14 cellular contexts compared by ENCODE assay signal in the genomic region with DNA sequence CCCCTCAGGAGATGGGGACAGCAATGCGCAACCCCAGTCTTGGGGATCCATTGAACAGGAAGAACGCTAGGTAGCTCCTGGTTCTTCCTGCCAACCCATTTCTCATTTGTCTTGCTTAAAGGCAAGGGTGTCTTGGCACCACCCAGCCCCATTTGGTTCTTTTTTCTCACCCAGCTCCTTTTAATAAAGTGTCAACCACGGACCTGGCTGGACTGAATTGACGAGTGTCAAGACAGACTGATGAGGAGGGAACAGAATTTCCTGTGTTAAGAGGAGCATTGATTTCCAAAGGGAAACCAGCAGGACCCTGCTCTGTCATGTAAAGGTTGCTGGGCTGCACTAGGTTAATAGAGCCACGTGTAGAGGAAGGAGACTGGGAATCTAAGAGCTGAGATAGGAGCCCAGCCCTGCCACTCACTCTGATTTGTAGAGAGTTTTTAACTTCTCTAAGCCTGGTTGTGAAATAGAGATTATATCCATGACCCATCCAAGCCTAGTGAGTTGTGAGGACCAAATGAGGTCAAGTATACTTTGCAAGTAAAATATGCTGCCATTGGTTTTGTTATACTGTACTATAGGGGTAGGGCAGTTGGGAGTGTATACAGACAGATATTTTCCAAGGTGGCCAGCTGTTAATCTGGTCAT. TPM values are rescaled to one million over a fixed set of nuclear protein-coding genes. Genes with fewer than 3 reads are reported as not detected.
A peak's percentile ranks its signal among the peaks of the same experiment; 100 is the strongest.
DNase-seq lines count a peak whose midpoint lies in the region; ATAC-seq, FAIRE-seq and TF ChIP-seq lines count a peak whose summit lies in the region.
"Had no signal": no experiment of that assay in that cellular context is flagged by ENCODE, and none has a peak within 500 bp of the region (broad histone marks: within the 10 kb centered on the region; RNA-seq: fewer than 3 reads in every experiment).

No MANE protein-coding gene starts in this region.

- H2BK120ac ChIP-seq in H9 (ENCODE audit: low read depth, low read length, poor library complexity, severe bottlenecking) (no peak overlapping the region), H1 (replicated peaks; ENCODE audit: low read depth, low read length) (no peak overlapping the region)

- H3K23ac ChIP-seq in H9 (ENCODE audit: insufficient read length, low read depth, low read length) (no peak overlapping the region), H1 (ENCODE audit: insufficient read length) (no peak overlapping the region)

- H2BK5ac ChIP-seq in H9 (ENCODE audit: insufficient read length, low read length) (no peak overlapping the region), H1 (ENCODE audit: low read depth, low read length) (no peak overlapping the region; the same call in 1 of the 2 replicates)

- no peak overlapping the region for H3T11ph ChIP-seq in H9 (ENCODE audit: low read length)

- TF ChIP-seq RAD21 in H1 (IDR thresholded peaks at IDR 0.05 in 1 of 2, conservative IDR thresholded peaks at IDR 0.05 in 1 of 2; ENCODE audit: low read depth in 2 of 2, low read length in 2 of 2), result no peak

- H3K23me2 ChIP-seq in H9 (ENCODE audit: insufficient read length, low read depth, low read length, poor library complexity, severe bottlenecking) (no peaks in the 10 kb centered on the region), H1 (ENCODE audit: low read depth, low read length) (no peaks in the 10 kb centered on the region)

- ATAC-seq in natural killer cell (peak; percentile 77 to 78 (median 78)), HG03045 (IDR thresholded peaks at IDR 0.05; ENCODE audit: unreplicated experiment) (no peak)
- ATAC-seq: Panc1, Right ventricle myocardium inferior had no signal

- no peak overlapping the region for H3K4me3 Mint-ChIP-seq in CD4-positive, alpha-beta memory T cell
- H3K4me3 Mint-ChIP-seq in H9, result no peak overlapping the region
- peak overlapping the region; percentile 77 for H3K4me3 Mint-ChIP-seq in natural killer cell

- H3K27me3 ChIP-seq in CD4-positive, alpha-beta memory T cell (ENCODE audit: insufficient read depth, low read length), result no peaks in the 10 kb centered on the region
- H3K27me3 ChIP-seq in H9 (ENCODE audit: insufficient read depth, low read length) (no peaks in the 10 kb centered on the region), H1 (replicated peaks in 1 of 4; ENCODE audit: control insufficient read depth in 3 of 4, extremely low read depth in 1 of 4, insufficient read depth in 3 of 4, low read length in 3 of 4) (no peaks in the 10 kb centered on the region)

- H4K20me1 ChIP-seq in H9 (ENCODE audit: control insufficient read depth, insufficient read depth, insufficient read length) (no peaks in the 10 kb centered on the region), H1 (replicated peaks in 1 of 2; ENCODE audit: control insufficient read depth in 1 of 2, insufficient read depth in 2 of 2, low read length in 2 of 2) (no peaks in the 10 kb centered on the region)

- H3K79me2 ChIP-seq in H9 (ENCODE audit: insufficient read depth, low read length) (no peaks in the 10 kb centered on the region), H1 (ENCODE audit: control insufficient read depth in 1 of 2, insufficient read depth in 2 of 2, low read length in 2 of 2) (no peaks in the 10 kb centered on the region)

- peaks cover 48 to 83% (median 66%) of the 10 kb centered on the region in 4 donors for H3K4me1 Mint-ChIP-seq in CD4-positive, alpha-beta memory T cell
- H3K4me1 Mint-ChIP-seq in H9 (peaks cover 11% of the 10 kb centered on the region in 2 experiments), natural killer cell (peaks cover 65 to 70% of the 10 kb centered on the region in 2 donors)

- TF ChIP-seq CTCF in H9 (conservative IDR thresholded peaks at IDR 0.05) (no peak), H1 (IDR thresholded peaks at IDR 0.05; ENCODE audit: control extremely low read depth in 1 of 3, insufficient read depth in 1 of 3, low read depth in 1 of 3, low read length in 3 of 3) (no peak), natural killer cell (IDR thresholded peaks at IDR 0.05) (no peak)

- no peak overlapping the region for H3K9ac ChIP-seq in H9 (ENCODE audit: extremely low read depth, insufficient read length, low read length)
- H3K9ac ChIP-seq in H1 (replicated peaks in 1 of 4; ENCODE audit: extremely low read depth in 1 of 4, low read depth in 3 of 4, low read length in 3 of 4), result no peak overlapping the region
- H3K9ac ChIP-seq: SK-N-SH had no signal

- no peak overlapping the region for H4K8ac ChIP-seq in H9 (replicated peaks; ENCODE audit: insufficient read length, low read depth, low read length)
- H4K8ac ChIP-seq in H1 (ENCODE audit: extremely low read depth, insufficient read depth, low read length), result no peak overlapping the region

- H3K27me3 Mint-ChIP-seq in CD4-positive, alpha-beta memory T cell, result no peaks in the 10 kb centered on the region
- H3K27me3 Mint-ChIP-seq in H9 (ENCODE audit: low read depth) (no peaks in the 10 kb centered on the region), natural killer cell (ENCODE audit: low read depth in 2 of 2) (no peaks in the 10 kb centered on the region)

- CTCF ChIA-PET in CD4-positive, alpha-beta memory T cell (lab: Charles Lee; ENCODE audit: partially characterized antibody), result interaction anchor here (1.5 kb wide), 1 partner anchor 17 kb away, joined by 4 read pairs; no protein-coding TSS in a partner anchor
- CTCF ChIA-PET in H1 (lab: Charles Lee; ENCODE audit: partially characterized antibody), result interaction anchor here (1.0 to 1.2 kb wide), 4 partner anchors 15 to 94 kb away, joined by 3 read pairs; partner anchors contain the start of gene CARNMT1

- H2BK12ac ChIP-seq in H9 (ENCODE audit: insufficient read length, low read depth, low read length), result no peak overlapping the region
- H2BK12ac ChIP-seq in H1 (ENCODE audit: low read depth, low read length), result no peak overlapping the region

- H3K56ac ChIP-seq in H9 (ENCODE audit: insufficient read length, low read depth, low read length) (no peak overlapping the region), H1 (replicated peaks; ENCODE audit: insufficient read length, low read depth, low read length) (no peak overlapping the region)

- H3K4ac ChIP-seq in H9 (ENCODE audit: low read depth, low read length) (no peak overlapping the region), H1 (replicated peaks; ENCODE audit: insufficient read length, low read depth, low read length) (no peak overlapping the region)

- peaks cover 50% of the 10 kb centered on the region in 2 donors for H3K36me3 Mint-ChIP-seq in CD4-positive, alpha-beta memory T cell
- H3K36me3 Mint-ChIP-seq in H9 (ENCODE audit: insufficient read depth in 1 of 3, low read depth in 3 of 3) (peaks cover 7 to 14% (median 8%) of the 10 kb centered on the region in 3 experiments; a peak in 6 of 7 replicates), natural killer cell (peaks cover 10% of the 10 kb centered on the region)

- H2BK20ac ChIP-seq in H9 (ENCODE audit: low read depth, low read length, poor library complexity, severe bottlenecking), result no peak overlapping the region
- H2BK20ac ChIP-seq in H1 (ENCODE audit: low read length), result no peak overlapping the region

- H3K27ac ChIP-seq in CD4-positive, alpha-beta memory T cell (ENCODE audit: low read depth, low read length), result no peak overlapping the region
- H3K27ac ChIP-seq in H9 (ENCODE audit: insufficient read length, low read depth, low read length), result no peak overlapping the region
- H3K27ac ChIP-seq in H1 (ENCODE audit: low read depth, low read length), result no peak overlapping the region

- no peak overlapping the region for H2AK5ac ChIP-seq in H9 (ENCODE audit: insufficient read length, low read length)
- H2AK5ac ChIP-seq in H1 (ENCODE audit: low read depth, low read length), result no peak overlapping the region

- no peak for TF ChIP-seq EP300 in H1 (IDR thresholded peaks at IDR 0.05; ENCODE audit: borderline replicate concordance in 1 of 2, low read depth in 2 of 2, low read length in 2 of 2)

- H3K4me3 ChIP-seq in CD4-positive, alpha-beta memory T cell (ENCODE audit: low read length in 2 of 2), result no peak overlapping the region
- H3K4me3 ChIP-seq in H1 (ENCODE audit: extremely low read depth in 1 of 4, insufficient read depth in 2 of 4, low read depth in 3 of 4, low read length in 4 of 4), result no peak overlapping the region

- peaks cover 42% of the 10 kb centered on the region for H3K36me3 ChIP-seq in CD4-positive, alpha-beta memory T cell (ENCODE audit: insufficient read depth, low read length)
- H3K36me3 ChIP-seq in H1 (ENCODE audit: control insufficient read depth in 2 of 4, insufficient read depth in 4 of 4, low read length in 3 of 4), result no peaks in the 10 kb centered on the region

- H3K14ac ChIP-seq in H9 (ENCODE audit: insufficient read depth, low read length) (no peak overlapping the region), H1 (ENCODE audit: insufficient read length) (no peak overlapping the region)

- no peaks in the 10 kb centered on the region for H3K79me1 ChIP-seq in H9 (ENCODE audit: insufficient read depth, low read depth, low read length, poor library complexity, severe bottlenecking)
- no peaks in the 10 kb centered on the region for H3K79me1 ChIP-seq in H1 (ENCODE audit: low read depth, low read length)

- no peaks in the 10 kb centered on the region for H3K9me3 ChIP-seq in CD4-positive, alpha-beta memory T cell (ENCODE audit: control insufficient read depth in 1 of 2, low read length in 2 of 2)
- H3K9me3 ChIP-seq in H9 (ENCODE audit: control insufficient read depth, low read depth, low read length) (no peaks in the 10 kb centered on the region), H1 (ENCODE audit: insufficient read depth in 2 of 2, low read depth in 1 of 2, low read length in 1 of 2) (no peaks in the 10 kb centered on the region)
- H3K9me3 ChIP-seq: SK-N-SH had no signal

- no peak for TF ChIP-seq POLR2A in H1 (IDR thresholded peaks at IDR 0.05; ENCODE audit: control extremely low read depth in 1 of 2, low read depth in 2 of 2, low read length in 2 of 2)

- no peak for DNase-seq in CD4-positive, alpha-beta memory T cell
- DNase-seq in H9 (peak; percentile 45), H1 (ENCODE audit: low read depth in 1 of 2, low spot score in 2 of 2) (no peak), natural killer cell (no peak), DMS53 treated with DMSO at 0.1 percent for 48 hours (lab: John Stamatoyannopoulos, UW; ENCODE audit: unreplicated experiment) (no peak), NCI-H1694 (lab: John Stamatoyannopoulos, UW) (no peak)
- DNase-seq in activated CD4-positive, alpha-beta T cell treated with anti-CD3 and anti-CD28 coated beads for 48 hours, result no peak
- DNase-seq: ACHN, NCI-H1092, NCI-H446, SK-N-SH had no signal

- FAIRE-seq in H1 (lab: Jason Lieb, UNC), result no peak

- POLR2A ChIA-PET in CD4-positive, alpha-beta memory T cell (lab: Charles Lee; ENCODE audit: partially characterized antibody), result interaction anchor here (0.5 to 1.3 kb wide), 3 partner anchors 11 to 177 kb away, joined by 3 to 4 read pairs (median 4); no protein-coding TSS in a partner anchor
- POLR2A ChIA-PET in H1 (lab: Charles Lee; ENCODE audit: partially characterized antibody), result interaction anchor here (1.2 kb wide), 1 partner anchor 34 kb away, joined by 5 read pairs; the partner anchor contains the start of genes NMRK1 and OSTF1

- no peaks in the 10 kb centered on the region for H3K9me3 Mint-ChIP-seq in CD4-positive, alpha-beta memory T cell
- H3K9me3 Mint-ChIP-seq in H9, result no peaks in the 10 kb centered on the region
- no peaks in the 10 kb centered on the region for H3K9me3 Mint-ChIP-seq in natural killer cell

- WGBS in H9 (ENCODE audit: extremely low coverage, insufficient read length, low lambda C conversion rate), result no CpG with 5 or more reads among the region's 5 CpGs
- 51% methylated on average over 5 of the region's 5 CpGs; no CpG with 5 or more reads in 1 of the 2 experiments for WGBS in H1 (ENCODE audit: extremely low coverage in 1 of 2, insufficient coverage in 1 of 2, insufficient read length in 1 of 2, insufficient replicate concordance in 2 of 2, low coverage in 1 of 2, low lambda C conversion rate in 2 of 2, missing lambda C conversion rate in 1 of 2), 2 experiments

- peak overlapping the region in 4 of 7 donors; percentile 47 to 72 (median 57) for H3K27ac Mint-ChIP-seq in CD4-positive, alpha-beta memory T cell
- no peak overlapping the region for H3K27ac Mint-ChIP-seq in H9
- H3K27ac Mint-ChIP-seq in natural killer cell, result peak overlapping the region; percentile 76 to 83

- H3K18ac ChIP-seq in H9 (ENCODE audit: insufficient read length, low read depth, low read length) (no peak overlapping the region), H1 (ENCODE audit: extremely low read depth, low read length) (no peak overlapping the region)

- H2BK15ac ChIP-seq in H9 (ENCODE audit: low read depth, low read length) (no peak overlapping the region), H1 (ENCODE audit: low read length) (no peak overlapping the region)

- H2AFZ ChIP-seq in H9 (ENCODE audit: low read length) (no peak overlapping the region), H1 (ENCODE audit: low read length) (no peak overlapping the region)

- H4K5ac ChIP-seq in H9 (ENCODE audit: insufficient read length, low read depth, low read length) (no peak overlapping the region), H1 (ENCODE audit: insufficient read length, low read depth, low read length) (no peak overlapping the region)

- H4K91ac ChIP-seq in H9 (ENCODE audit: insufficient read length, low read depth, low read length) (no peak overlapping the region), H1 (replicated peaks; ENCODE audit: insufficient read length, low read length) (no peak overlapping the region)

- H3K4me2 ChIP-seq in H9 (ENCODE audit: insufficient read depth, insufficient read length, low read length) (no peak overlapping the region), H1 (ENCODE audit: insufficient read depth in 1 of 2, low read depth in 2 of 2, low read length in 2 of 2) (no peak overlapping the region; a peak in 1 of 4 replicates)
- H3K4me2 ChIP-seq: SK-N-SH had no signal

- H3K4me1 ChIP-seq in CD4-positive, alpha-beta memory T cell (ENCODE audit: insufficient read depth, low read length), result peaks cover 59% of the 10 kb centered on the region
- H3K4me1 ChIP-seq in H9 (ENCODE audit: insufficient read depth, low read length) (peaks cover 9% of the 10 kb centered on the region; the same call in 1 of the 2 replicates), H1 (replicated peaks in 1 of 4; ENCODE audit: control insufficient read depth in 3 of 4, insufficient read depth in 4 of 4, low read length in 3 of 4) (peaks cover 3 to 9% (median 7%) of the 10 kb centered on the region in 4 experiments; a peak in 5 of 7 replicates)

- intact Hi-C loops in CD4-positive, alpha-beta memory T cell (cut with micrococcal nuclease), result no loop called here
- intact Hi-C loops in natural killer cell (cut with micrococcal nuclease), result loop anchor here (2.0 kb wide), 3 partner anchors 13 to 33 kb away; partner anchors contain the start of genes NMRK1 and OSTF1

RNA-seq across cellular contexts. Expression of gene OSTF1, which starts 33.7 kb away (rescaled TPM):
- 10 to 100 TPM; 59.8 to 60.8 TPM for total RNA-seq in CD4-positive, alpha-beta memory T cell
- polyA plus RNA-seq in CD4-positive, alpha-beta memory T cell, result 100 to 1,000 TPM; 178 to 188 TPM
- 16.1 and 16.4 TPM in 2 replicates for total RNA-seq in H9 (2021)
- total RNA-seq in H1 (2021; fragmentation: NEBNext Ultra II Directional; extraction: Animal tissue kit (Norgen Biotek cat#: 25700)), result 18.6 and 18.9 TPM in 2 replicates
- polyA plus RNA-seq in H1 (2011; rRNA removed), result 3.0 and 5.0 TPM in 2 replicates
- 5.2 TPM for polyA plus RNA-seq in H1 (2011; cell fraction: cytosol; rRNA removed)
- polyA plus RNA-seq in H1 (2011; cell fraction: nucleus; rRNA removed), result 1.6 TPM
- 12.7 to 20.2 TPM (median 14.0 TPM) in 4 replicates for polyA plus RNA-seq in H1 (2012, experiment 1 of 2)
- polyA plus RNA-seq in H1 (2012, experiment 2 of 2), result 5.3 TPM
- polyA plus RNA-seq in H1 (2013, experiment 1 of 2), result 10.6 TPM
- polyA plus RNA-seq in H1 (2013, experiment 2 of 2), result 10.6 TPM
- polyA minus RNA-seq in H1 (2011; rRNA and poly(A)+ RNA removed), result 10.8 and 11.0 TPM in 2 replicates
- 6.9 TPM for polyA minus RNA-seq in H1 (2011; cell fraction: cytosol; rRNA and poly(A)+ RNA removed)
- polyA minus RNA-seq in H1 (2011; cell fraction: nucleus; rRNA and poly(A)+ RNA removed), result 6.9 TPM
- total RNA-seq in natural killer cell, result 100 to 1,000 TPM; 140 to 187 (median 177) TPM

RNA-seq across cellular contexts. Expression of gene NMRK1, which starts 34.1 kb away (rescaled TPM):
- 100 to 1,000 TPM; 111 to 113 TPM for total RNA-seq in CD4-positive, alpha-beta memory T cell
- 100 to 1,000 TPM in 1 of 2 donors, 10 to 100 TPM in 1; 81.3 to 131 TPM for polyA plus RNA-seq in CD4-positive, alpha-beta memory T cell
- total RNA-seq in H9 (2021) (2.7 and 3.0 TPM in 2 replicates), natural killer cell (10 to 100 TPM; 23.7 to 52.0 (median 44.4) TPM)
- 8.1 and 9.1 TPM in 2 replicates for total RNA-seq in H1 (2021; fragmentation: NEBNext Ultra II Directional; extraction: Animal tissue kit (Norgen Biotek cat#: 25700))
- polyA plus RNA-seq in H1 (2011; rRNA removed), result 3.5 and 5.8 TPM in 2 replicates
- 8.0 TPM for polyA plus RNA-seq in H1 (2011; cell fraction: cytosol; rRNA removed)
- 5.4 TPM for polyA plus RNA-seq in H1 (2011; cell fraction: nucleus; rRNA removed)
- polyA plus RNA-seq in H1 (2012, experiment 1 of 2), result 6.3 to 11.2 TPM (median 7.8 TPM) in 4 replicates
- polyA plus RNA-seq in H1 (2012, experiment 2 of 2), result 2.0 TPM
- polyA plus RNA-seq in H1 (2013, experiment 1 of 2), result 7.4 TPM
- polyA plus RNA-seq in H1 (2013, experiment 2 of 2), result 7.7 TPM
- 2.9 and 3.4 TPM in 2 replicates for polyA minus RNA-seq in H1 (2011; rRNA and poly(A)+ RNA removed)
- polyA minus RNA-seq in H1 (2011; cell fraction: cytosol; rRNA and poly(A)+ RNA removed), result 1.8 TPM
- polyA minus RNA-seq in H1 (2011; cell fraction: nucleus; rRNA and poly(A)+ RNA removed), result 8.4 TPM

Comparison
In these comparisons a context has a peak if more than half of its experiments do, and no peak if none do; other contexts are left out.
1. H3K27ac Mint-ChIP-seq: peak in CD4-positive, alpha-beta memory T cell (4 of 7) and natural killer cell (2 of 2); none in H9 (0 of 3).